In the genomic region with DNA sequence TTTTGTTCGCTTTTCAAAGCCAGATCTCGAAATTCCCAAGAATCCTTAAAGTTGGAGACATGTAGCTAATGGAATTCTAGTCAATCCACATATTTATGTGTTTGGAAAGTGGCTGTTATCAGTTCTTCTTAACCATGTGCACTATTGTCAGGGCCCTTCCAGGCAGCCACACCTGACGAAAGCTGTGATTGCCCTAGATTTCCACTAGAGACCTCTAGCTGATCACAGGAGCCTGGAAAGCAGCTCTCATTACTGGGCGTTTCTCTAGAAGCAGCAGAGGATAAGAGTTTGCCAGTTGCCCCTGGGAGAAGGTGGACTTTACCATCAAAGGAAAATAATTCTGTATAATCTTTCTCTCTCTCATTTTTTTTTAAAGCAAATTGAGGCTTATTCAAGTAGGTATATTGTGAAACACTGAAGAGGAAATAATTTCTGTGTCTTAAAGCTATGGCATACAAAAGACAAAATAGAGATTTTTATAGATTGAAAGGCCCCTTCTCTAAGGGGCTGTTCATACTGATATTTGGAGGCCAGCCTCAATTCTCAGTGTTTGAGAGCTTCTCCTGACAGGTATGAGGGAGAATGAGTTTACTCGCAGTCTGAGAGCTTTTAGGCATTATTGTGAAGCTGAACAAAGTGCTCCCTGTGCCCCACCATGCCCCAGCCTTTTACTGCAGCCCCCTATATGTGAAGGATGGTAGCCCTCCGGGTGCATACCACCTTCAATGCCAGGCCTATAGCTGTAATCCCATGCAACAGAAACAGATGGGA, we compare ENCODE assay signal across 8 cellular contexts.
DNase-seq lines count a peak whose midpoint lies in the region; ATAC-seq and TF ChIP-seq lines count a peak whose summit lies in the region.

No MANE protein-coding gene starts in this region.

- DNase-seq in AG10803 (ENCODE audit: low read depth) (peak; percentile 68), RPMI8226 (peak; percentile 22), fibroblast of gingiva (ENCODE audit: low read depth) (peak; percentile 51), non-pigmented ciliary epithelial cell (ENCODE audit: low read depth) (peak; percentile 54), activated T-cell treated with anti-CD3 and anti-CD28 coated beads for 4 hours (no peak)
- DNase-seq in central memory CD4-positive, alpha-beta T cell: no peak
- no peak for DNase-seq in activated T-cell treated with anti-CD3 and anti-CD28 coated beads, Interleukin-2, amount 50 U/mL, for 24 hours

- ATAC-seq in HG02884 (IDR thresholded peaks at IDR 0.05; ENCODE audit: unreplicated experiment): peak; percentile 52

- no peaks in the 10 kb centered on the region for H3K9me3 Mint-ChIP-seq in activated T-cell treated with anti-CD3 and anti-CD28 coated beads, Interleukin-2, amount 50 U/mL, for 24 hours

- H3K4me3 Mint-ChIP-seq in activated T-cell treated with anti-CD3 and anti-CD28 coated beads, Interleukin-2, amount 50 U/mL, for 24 hours: no peak overlapping the region

- H3K4me3 ChIP-seq in AG10803 (ENCODE audit: low read length): no peak overlapping the region

- TF ChIP-seq CTCF in AG10803 (conservative IDR thresholded peaks at IDR 0.05; ENCODE audit: low read length): peak; percentile 79

- no peak overlapping the region for H3K27ac Mint-ChIP-seq in activated T-cell treated with anti-CD3 and anti-CD28 coated beads, Interleukin-2, amount 50 U/mL, for 24 hours

- H3K4me1 Mint-ChIP-seq in activated T-cell treated with anti-CD3 and anti-CD28 coated beads, Interleukin-2, amount 50 U/mL, for 24 hours (ENCODE audit: low read depth): no peaks in the 10 kb centered on the region

- H3K27me3 Mint-ChIP-seq in activated T-cell treated with anti-CD3 and anti-CD28 coated beads, Interleukin-2, amount 50 U/mL, for 24 hours: peaks cover under 1% of the 10 kb centered on the region

- H3K36me3 Mint-ChIP-seq in activated T-cell treated with anti-CD3 and anti-CD28 coated beads, Interleukin-2, amount 50 U/mL, for 24 hours (ENCODE audit: low read depth): no peaks in the 10 kb centered on the region

Comparison
In these comparisons a context has a peak if more than half of its experiments do, and no peak if none do; other contexts are left out.
1. DNase-seq: peak in AG10803 (single experiment), RPMI8226 (single experiment), fibroblast of gingiva (single experiment) and non-pigmented ciliary epithelial cell (single experiment); none in central memory CD4-positive, alpha-beta T cell (single experiment), activated T-cell treated with anti-CD3 and anti-CD28 coated beads for 4 hours (single experiment) and activated T-cell treated with anti-CD3 and anti-CD28 coated beads, Interleukin-2, amount 50 U/mL, for 24 hours (single experiment).